Comparison of ENCODE assay signal across 11 cellular contexts in the genomic region with DNA sequence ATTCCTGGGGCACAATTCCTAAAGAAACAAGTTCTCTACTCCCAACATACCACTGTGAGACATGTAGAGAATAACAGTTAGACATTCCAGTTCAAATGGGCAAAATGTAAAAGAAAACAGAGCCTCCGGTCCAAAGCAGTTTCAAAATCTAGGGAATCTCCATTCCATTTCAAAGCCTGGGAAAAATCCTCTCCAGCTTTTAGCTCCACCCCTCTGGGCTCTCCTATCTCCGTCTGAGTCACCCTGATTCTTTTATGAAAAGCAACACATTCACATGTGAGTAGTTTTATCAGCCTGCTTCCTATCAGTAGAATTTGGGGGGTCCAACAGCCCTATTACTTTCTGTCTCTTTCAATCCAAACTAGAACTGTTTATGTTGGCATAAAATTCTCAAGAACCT. TPM values are rescaled to one million over a fixed set of nuclear protein-coding genes. Genes with fewer than 3 reads are reported as not detected.
DNase-seq lines count a peak whose midpoint lies in the region; ATAC-seq, FAIRE-seq and TF ChIP-seq lines count a peak whose summit lies in the region.
"Had no signal": no experiment of that assay in that cellular context is flagged by ENCODE, and none has a peak within 500 bp of the region (broad histone marks: within the 10 kb centered on the region; RNA-seq: fewer than 3 reads in every experiment).

No MANE protein-coding gene starts in this region.

- TF ChIP-seq CTCF in SU-DHL-6 (IDR thresholded peaks at IDR 0.05; ENCODE audit: insufficient read depth, low read length, poor library complexity, severe bottlenecking) = no peak
- no peak for TF ChIP-seq CTCF in foreskin fibroblast (IDR thresholded peaks at IDR 0.05; ENCODE audit: low read depth, low read length)
- no peak for TF ChIP-seq CTCF in smooth muscle cell (IDR thresholded peaks at IDR 0.05; ENCODE audit: borderline replicate concordance, insufficient read depth, poor library complexity, severe bottlenecking)

- H3K9me2 ChIP-seq in SU-DHL-6 (replicated peaks; ENCODE audit: insufficient read depth, low read length) = no peaks in the 10 kb centered on the region

- H3K4me1 ChIP-seq in smooth muscle cell (ENCODE audit: low read depth) = peaks cover 20% of the 10 kb centered on the region

- H3K4me3 ChIP-seq in SU-DHL-6 (ENCODE audit: insufficient read depth, low read length, poor library complexity, severe bottlenecking) (no peak overlapping the region), foreskin fibroblast (ENCODE audit: low read depth in 1 of 2, low read length in 2 of 2) (no peak overlapping the region), smooth muscle cell (peak overlapping the region; percentile 18)
- H3K4me3 ChIP-seq: esophagus muscularis mucosa, pancreas had no signal

- H3K9ac ChIP-seq in SU-DHL-6 (ENCODE audit: low read length) (no peak overlapping the region), smooth muscle cell (ENCODE audit: low read depth) (no peak overlapping the region)

- FAIRE-seq in H54 (lab: Jason Lieb, UNC) = no peak
- FAIRE-seq: pancreas had no signal

- DNase-seq in H54 (ENCODE audit: insufficient read length, low spot score) (peak; percentile 11), foreskin fibroblast (peak; percentile 21 to 56), smooth muscle cell (lab: John Stamatoyannopoulos, UW; ENCODE audit: unreplicated experiment) (no peak), activated gamma-delta T cell treated with Interleukin-2 at 50 U/mL for 16 hours (no peak), AML-193 (lab: John Stamatoyannopoulos, UW) (no peak), T1000 (lab: John Stamatoyannopoulos, UW) (no peak)
- DNase-seq: NCI-H2171 treated with DMSO at 0.1 percent for 48 hours had no signal

- no peaks in the 10 kb centered on the region for H3K9me3 ChIP-seq in SU-DHL-6 (ENCODE audit: insufficient read depth, low read length)
- no peaks in the 10 kb centered on the region for H3K9me3 ChIP-seq in smooth muscle cell (replicated peaks; ENCODE audit: low read depth)
- H3K9me3 ChIP-seq: esophagus muscularis mucosa, pancreas had no signal

- H3K79me2 ChIP-seq in SU-DHL-6 (ENCODE audit: insufficient read depth, low read length) (peaks cover 87% of the 10 kb centered on the region), smooth muscle cell (ENCODE audit: low read depth) (peaks cover 87% of the 10 kb centered on the region)

- 18% methylated on average over 2 of the region's 2 CpGs for WGBS in smooth muscle cell (ENCODE audit: low lambda C conversion rate)

- H3K36me3 ChIP-seq in SU-DHL-6 (ENCODE audit: low read length) (peaks cover 6% of the 10 kb centered on the region), smooth muscle cell (ENCODE audit: low read depth) (no peaks in the 10 kb centered on the region)
- H3K36me3 ChIP-seq: esophagus muscularis mucosa, pancreas had no signal

- H3K4me2 ChIP-seq in SU-DHL-6 (ENCODE audit: low read depth, low read length, poor library complexity, severe bottlenecking) = peak overlapping the region; percentile 83
- peak overlapping the region; percentile 75 for H3K4me2 ChIP-seq in smooth muscle cell

- TF ChIP-seq POLR2A in H54 (IDR thresholded peaks at IDR 0.05; ENCODE audit: low read depth, low read length) = no peak

- H3F3A ChIP-seq in SU-DHL-6 (ENCODE audit: insufficient read depth) (peaks cover 10% of the 10 kb centered on the region), smooth muscle cell (ENCODE audit: low read depth) (no peaks in the 10 kb centered on the region)

- H4K20me1 ChIP-seq in SU-DHL-6 (ENCODE audit: low read depth, low read length) (peaks cover 59% of the 10 kb centered on the region; the same call in 1 of the 2 replicates), smooth muscle cell (ENCODE audit: low read depth) (peaks cover 81% of the 10 kb centered on the region)

- no peak overlapping the region for H2AFZ ChIP-seq in SU-DHL-6 (ENCODE audit: low read depth, low read length, severe bottlenecking)
- no peak overlapping the region for H2AFZ ChIP-seq in smooth muscle cell (ENCODE audit: low read depth)

- H3K27ac ChIP-seq in SU-DHL-6 (ENCODE audit: low read depth, low read length) (no peak overlapping the region), smooth muscle cell (ENCODE audit: low read depth) (peak overlapping the region; percentile 33)
- H3K27ac ChIP-seq: esophagus muscularis mucosa had no signal

- no peaks in the 10 kb centered on the region for H3K27me3 ChIP-seq in SU-DHL-6 (ENCODE audit: low read length)
- H3K27me3 ChIP-seq in smooth muscle cell (ENCODE audit: low read depth) = no peaks in the 10 kb centered on the region
- H3K27me3 ChIP-seq: esophagus muscularis mucosa, pancreas had no signal

- no peak for ATAC-seq in GM19467 (IDR thresholded peaks at IDR 0.05; ENCODE audit: unreplicated experiment)
- ATAC-seq: pancreas had no signal

RNA-seq across cellular contexts. Expression of a gene that starts 3.7 kb away (rescaled TPM):
- total RNA-seq in smooth muscle cell = 165 and 205 TPM in 2 replicates
- polyA plus RNA-seq in smooth muscle cell = 74.1 and 82.6 TPM in 2 replicates

Comparison
In these comparisons a context has a peak if more than half of its experiments do, and no peak if none do; other contexts are left out.
1. DNase-seq: peak in H54 (single experiment) and foreskin fibroblast (2 of 2); none in smooth muscle cell (single experiment), activated gamma-delta T cell treated with Interleukin-2 at 50 U/mL for 16 hours (single experiment), AML-193 (0 of 2) and T1000 (single experiment).